ENCODE assay signal across 8 cellular contexts in the genomic region with DNA sequence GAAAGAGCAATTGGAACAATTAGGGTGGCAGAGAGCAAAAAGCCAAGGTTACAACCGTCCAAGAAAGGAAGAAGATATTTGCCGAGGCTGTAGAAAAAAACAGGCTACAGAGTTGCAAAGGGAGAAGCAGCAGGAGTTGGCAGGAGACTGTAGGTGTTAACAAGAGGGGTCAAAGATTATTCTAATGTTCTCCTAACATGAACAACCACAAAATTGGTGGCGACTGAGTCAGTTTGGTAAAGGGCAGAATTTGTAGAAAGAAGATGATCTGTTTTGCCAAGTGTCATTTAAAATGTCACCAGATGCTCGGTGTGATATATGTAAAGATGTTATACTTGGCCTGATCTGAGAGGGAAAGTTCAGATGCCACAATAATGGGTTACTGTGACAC. TPM values are rescaled to one million over a fixed set of nuclear protein-coding genes. Genes with fewer than 3 reads are reported as not detected.
DNase-seq lines count a peak whose midpoint lies in the region; ATAC-seq, FAIRE-seq and TF ChIP-seq lines count a peak whose summit lies in the region.

No MANE protein-coding gene starts in this region.

- H3K4me1 ChIP-seq in CD8-positive, alpha-beta T cell (ENCODE audit: insufficient read depth, low read length), result peaks cover 58% of the 10 kb centered on the region
- peaks cover 9 to 12% (median 9%) of the 10 kb centered on the region in 4 experiments; a peak in 6 of 7 replicates for H3K4me1 ChIP-seq in H1 (replicated peaks in 1 of 4; ENCODE audit: control insufficient read depth in 3 of 4, insufficient read depth in 4 of 4, low read length in 3 of 4)

- 0 out of 2 replicates have a peak overlapping the region, but pooled peaks have one; percentile 3 for H2BK20ac ChIP-seq in H1 (ENCODE audit: low read length)

- peak overlapping the region; percentile 96 for H3K4me3 Mint-ChIP-seq in CD8-positive, alpha-beta T cell
- H3K4me3 Mint-ChIP-seq in osteocyte (ENCODE audit: unreplicated experiment), result peak overlapping the region; percentile 99

- H2AFZ ChIP-seq in H1 (ENCODE audit: low read length), result peak overlapping the region; percentile 24; the same call in 1 of the 2 replicates

- H3K4me3 ChIP-seq in CD8-positive, alpha-beta T cell (ENCODE audit: low read depth, low read length), result peak overlapping the region; percentile 78
- peak overlapping the region; percentile 49 for H3K4me3 ChIP-seq in NB4 (ENCODE audit: low read depth, low read length)
- H3K4me3 ChIP-seq in H1 (ENCODE audit: extremely low read depth in 1 of 4, insufficient read depth in 2 of 4, low read depth in 3 of 4, low read length in 4 of 4), result peak overlapping the region; percentile 11 to 94 (median 20); a peak in 6 of 8 replicates

- no peak overlapping the region for H3K4ac ChIP-seq in H1 (replicated peaks; ENCODE audit: insufficient read length, low read depth, low read length)

- H3K56ac ChIP-seq in H1 (replicated peaks; ENCODE audit: insufficient read length, low read depth, low read length), result no peak overlapping the region

- no peak overlapping the region for H4K91ac ChIP-seq in H1 (replicated peaks; ENCODE audit: insufficient read length, low read length)

- no peak overlapping the region for H2BK120ac ChIP-seq in H1 (replicated peaks; ENCODE audit: low read depth, low read length)

- no peak for TF ChIP-seq CTCF in CD8-positive, alpha-beta T cell (IDR thresholded peaks at IDR 0.05)
- TF ChIP-seq CTCF in NB4 (IDR thresholded peaks at IDR 0.05; ENCODE audit: low read depth, low read length), result no peak
- no peak for TF ChIP-seq CTCF in H1 (IDR thresholded peaks at IDR 0.05; ENCODE audit: control extremely low read depth in 1 of 3, insufficient read depth in 1 of 3, low read depth in 1 of 3, low read length in 3 of 3)
- TF ChIP-seq CTCF in osteocyte (IDR thresholded peaks at IDR 0.05), result no peak

- H3K79me1 ChIP-seq in H1 (ENCODE audit: low read depth, low read length), result no peaks in the 10 kb centered on the region

- peak overlapping the region; percentile 66 to 87 for H3K4me2 ChIP-seq in H1 (ENCODE audit: insufficient read depth in 1 of 2, low read depth in 2 of 2, low read length in 2 of 2)

- H3K23ac ChIP-seq in H1 (ENCODE audit: insufficient read length), result no peak overlapping the region

- DNase-seq in CD8-positive, alpha-beta T cell, result no peak
- no peak for DNase-seq in NB4 (ENCODE audit: low read depth)
- DNase-seq in H1 (ENCODE audit: low read depth in 1 of 2, low spot score in 2 of 2), result no peak
- no peak for DNase-seq in osteocyte (ENCODE audit: extremely low spot score, unreplicated experiment)
- DNase-seq in mesenteric fat pad (ENCODE audit: low spot score), result no peak
- no peak for DNase-seq in DMS79 (lab: John Stamatoyannopoulos, UW)
- no peak for DNase-seq in NCI-H2227 (lab: John Stamatoyannopoulos, UW; ENCODE audit: unreplicated experiment)
- no peak for DNase-seq in NCI-H146 (lab: John Stamatoyannopoulos, UW)

- no peak overlapping the region for H4K8ac ChIP-seq in H1 (ENCODE audit: extremely low read depth, insufficient read depth, low read length)

- intact Hi-C loops in CD8-positive, alpha-beta T cell (cut with DNase I, micrococcal nuclease), result loop anchor here (1.0 to 10.0 kb wide), 14 partner anchors 16 to 313 kb away; partner anchors contain the start of genes CDC42SE1 (in 2 of the 2), GABPB2 (in 2 of the 2), GOLPH3L (in 2 of the 2) and LYSMD1 (in 2 of the 2)

- CTCF ChIA-PET in CD8-positive, alpha-beta T cell (lab: Charles Lee), result interaction anchor here (4.9 to 16.2 kb wide), 2 partner anchors 12 to 26 kb away, joined by 54 to 283 read pairs; partner anchors contain the start of genes ANXA9 and CERS2
- CTCF ChIA-PET in H1 (lab: Charles Lee; ENCODE audit: partially characterized antibody), result interaction anchor here (2.0 to 7.8 kb wide), 3 partner anchors 12 to 148 kb away, joined by 6 to 142 read pairs (median 85); partner anchors contain the start of genes ANXA9 and TNFAIP8L2

- peak overlapping the region; percentile 33; the same call in 1 of the 2 replicates for H2BK12ac ChIP-seq in H1 (ENCODE audit: low read depth, low read length)

- peaks cover 84% of the 10 kb centered on the region for H3K4me1 Mint-ChIP-seq in CD8-positive, alpha-beta T cell (ENCODE audit: low read depth)
- peaks cover 61% of the 10 kb centered on the region for H3K4me1 Mint-ChIP-seq in osteocyte (ENCODE audit: unreplicated experiment)

- peaks cover 16% of the 10 kb centered on the region for H3K36me3 Mint-ChIP-seq in CD8-positive, alpha-beta T cell
- H3K36me3 Mint-ChIP-seq in osteocyte (ENCODE audit: unreplicated experiment), result no peaks in the 10 kb centered on the region

- H3K9ac ChIP-seq in H1 (replicated peaks in 1 of 4; ENCODE audit: extremely low read depth in 1 of 4, low read depth in 3 of 4, low read length in 3 of 4), result peak overlapping the region in 2 of 4 experiments; percentile 36 to 40; a peak in 3 of 7 replicates

- no peak for FAIRE-seq in H1 (lab: Jason Lieb, UNC)

- no peaks in the 10 kb centered on the region for H4K20me1 ChIP-seq in H1 (replicated peaks in 1 of 2; ENCODE audit: control insufficient read depth in 1 of 2, insufficient read depth in 2 of 2, low read length in 2 of 2)

- no peak overlapping the region for H2BK5ac ChIP-seq in H1 (ENCODE audit: low read depth, low read length)

- H3K9me3 ChIP-seq in CD8-positive, alpha-beta T cell (ENCODE audit: low read length), result no peaks in the 10 kb centered on the region
- H3K9me3 ChIP-seq in H1 (ENCODE audit: insufficient read depth in 2 of 2, low read depth in 1 of 2, low read length in 1 of 2), result no peaks in the 10 kb centered on the region

- POLR2A ChIA-PET in CD8-positive, alpha-beta T cell (lab: Charles Lee), result interaction anchor here (0.6 to 2.5 kb wide), 3 partner anchors 17 to 90 kb away, joined by 3 to 9 read pairs (median 5); partner anchors contain the start of gene C1orf56
- POLR2A ChIA-PET in H1 (lab: Charles Lee; ENCODE audit: partially characterized antibody), result interaction anchor here (3.1 kb wide), 1 partner anchor 12 kb away, joined by 18 read pairs; no protein-coding TSS in a partner anchor

- peaks cover 0 to 5% of the 10 kb centered on the region in 2 experiments; a peak in 2 of 4 replicates for H3K79me2 ChIP-seq in H1 (ENCODE audit: control insufficient read depth in 1 of 2, insufficient read depth in 2 of 2, low read length in 2 of 2)

- no peaks in the 10 kb centered on the region for H3K27me3 Mint-ChIP-seq in CD8-positive, alpha-beta T cell (ENCODE audit: low read depth)
- H3K27me3 Mint-ChIP-seq in osteocyte (ENCODE audit: unreplicated experiment), result no peaks in the 10 kb centered on the region

- H3K23me2 ChIP-seq in H1 (ENCODE audit: low read depth, low read length), result peaks cover 5% of the 10 kb centered on the region

- H3K14ac ChIP-seq in H1 (ENCODE audit: insufficient read length), result no peak overlapping the region

- H4K5ac ChIP-seq in H1 (ENCODE audit: insufficient read length, low read depth, low read length), result no peak overlapping the region

- peak overlapping the region; percentile 97 for H3K27ac Mint-ChIP-seq in CD8-positive, alpha-beta T cell
- peak overlapping the region; percentile 99 for H3K27ac Mint-ChIP-seq in osteocyte (ENCODE audit: unreplicated experiment)

- no peaks in the 10 kb centered on the region for H3K36me3 ChIP-seq in CD8-positive, alpha-beta T cell (ENCODE audit: insufficient read depth, low read length)
- no peaks in the 10 kb centered on the region for H3K36me3 ChIP-seq in H1 (ENCODE audit: control insufficient read depth in 2 of 4, insufficient read depth in 4 of 4, low read length in 3 of 4)

- 44% methylated on average over 4 of the region's 4 CpGs; no CpG with 5 or more reads in 1 of the 2 experiments for WGBS in H1 (ENCODE audit: extremely low coverage in 1 of 2, insufficient coverage in 1 of 2, insufficient read length in 1 of 2, insufficient replicate concordance in 2 of 2, low coverage in 1 of 2, low lambda C conversion rate in 2 of 2, missing lambda C conversion rate in 1 of 2), 2 experiments

- H2AK5ac ChIP-seq in H1 (ENCODE audit: low read depth, low read length), result no peak overlapping the region; the same call in 1 of the 2 replicates

- no peak overlapping the region for H2BK15ac ChIP-seq in H1 (ENCODE audit: low read length)

- TF ChIP-seq EP300 in H1 (IDR thresholded peaks at IDR 0.05; ENCODE audit: borderline replicate concordance in 1 of 2, low read depth in 2 of 2, low read length in 2 of 2), result no peak

- peak overlapping the region; percentile 76 for H3K27ac ChIP-seq in CD8-positive, alpha-beta T cell (ENCODE audit: low read depth, low read length)
- peak overlapping the region; percentile 53 for H3K27ac ChIP-seq in H1 (ENCODE audit: low read depth, low read length)

- TF ChIP-seq RAD21 in H1 (IDR thresholded peaks at IDR 0.05 in 1 of 2, conservative IDR thresholded peaks at IDR 0.05 in 1 of 2; ENCODE audit: low read depth in 2 of 2, low read length in 2 of 2), result no peak

- no peaks in the 10 kb centered on the region for H3K9me3 Mint-ChIP-seq in CD8-positive, alpha-beta T cell
- H3K9me3 Mint-ChIP-seq in osteocyte (ENCODE audit: unreplicated experiment), result no peaks in the 10 kb centered on the region

- H3K27me3 ChIP-seq in CD8-positive, alpha-beta T cell (ENCODE audit: insufficient read depth, low read length), result no peaks in the 10 kb centered on the region
- no peaks in the 10 kb centered on the region for H3K27me3 ChIP-seq in H1 (replicated peaks in 1 of 4; ENCODE audit: control insufficient read depth in 3 of 4, extremely low read depth in 1 of 4, insufficient read depth in 3 of 4, low read length in 3 of 4)

- TF ChIP-seq POLR2A in NB4 (IDR thresholded peaks at IDR 0.05; ENCODE audit: extremely low read depth, insufficient read length), result no peak
- TF ChIP-seq POLR2A in H1 (IDR thresholded peaks at IDR 0.05; ENCODE audit: control extremely low read depth in 1 of 2, low read depth in 2 of 2, low read length in 2 of 2), result no peak

- H3K18ac ChIP-seq in H1 (ENCODE audit: extremely low read depth, low read length), result no peak overlapping the region

- ATAC-seq in CD8-positive, alpha-beta T cell, result no peak

RNA-seq across cellular contexts. Expression of gene PRUNE1, which starts 0.4 kb away (rescaled TPM):
- 1 to 10 TPM; 8.0 to 9.0 TPM for total RNA-seq in CD8-positive, alpha-beta T cell
- total RNA-seq in H1 (2021; fragmentation: NEBNext Ultra II Directional; extraction: Animal tissue kit (Norgen Biotek cat#: 25700)), result 27.5 and 32.8 TPM in 2 replicates
- 42.8 and 54.2 TPM in 2 replicates for polyA plus RNA-seq in H1 (2011; rRNA removed)
- 39.8 TPM for polyA plus RNA-seq in H1 (2011; cell fraction: cytosol; rRNA removed)
- polyA plus RNA-seq in H1 (2011; cell fraction: nucleus; rRNA removed), result 28.4 TPM
- polyA plus RNA-seq in H1 (2012, experiment 1 of 2), result 23.4 to 32.8 TPM (median 28.8 TPM) in 4 replicates
- polyA plus RNA-seq in H1 (2012, experiment 2 of 2), result 25.5 TPM
- 21.6 TPM for polyA plus RNA-seq in H1 (2013, experiment 1 of 2)
- polyA plus RNA-seq in H1 (2013, experiment 2 of 2), result 24.7 TPM
- 44.0 and 46.6 TPM in 2 replicates for polyA minus RNA-seq in H1 (2011; rRNA and poly(A)+ RNA removed)
- 30.5 TPM for polyA minus RNA-seq in H1 (2011; cell fraction: cytosol; rRNA and poly(A)+ RNA removed)
- polyA minus RNA-seq in H1 (2011; cell fraction: nucleus; rRNA and poly(A)+ RNA removed), result 13.5 TPM
- total RNA-seq in osteocyte (18.2 and 20.5 TPM in 2 replicates), mesenteric fat pad (14.4 TPM)

RNA-seq across cellular contexts. Expression of gene MINDY1, which starts 1.1 kb away (rescaled TPM):
- total RNA-seq in CD8-positive, alpha-beta T cell, result 1 to 10 TPM; 2.2 to 2.4 TPM
- total RNA-seq in H1 (2021; fragmentation: NEBNext Ultra II Directional; extraction: Animal tissue kit (Norgen Biotek cat#: 25700)), result 10.6 and 11.4 TPM in 2 replicates
- polyA plus RNA-seq in H1 (2011; rRNA removed), result 10.3 and 11.5 TPM in 2 replicates
- 8.7 TPM for polyA plus RNA-seq in H1 (2011; cell fraction: cytosol; rRNA removed)
- polyA plus RNA-seq in H1 (2011; cell fraction: nucleus; rRNA removed), result 15.1 TPM
- polyA plus RNA-seq in H1 (2012, experiment 1 of 2), result 8.3 to 9.2 TPM (median 8.6 TPM) in 4 replicates
- polyA plus RNA-seq in H1 (2012, experiment 2 of 2), result 7.1 TPM
- polyA plus RNA-seq in H1 (2013, experiment 1 of 2), result 6.2 TPM
- polyA plus RNA-seq in H1 (2013, experiment 2 of 2), result 5.9 TPM
- polyA minus RNA-seq in H1 (2011; rRNA and poly(A)+ RNA removed), result 14.8 and 16.8 TPM in 2 replicates
- polyA minus RNA-seq in H1 (2011; cell fraction: cytosol; rRNA and poly(A)+ RNA removed), result 11.1 TPM
- 9.8 TPM for polyA minus RNA-seq in H1 (2011; cell fraction: nucleus; rRNA and poly(A)+ RNA removed)
- 22.2 and 24.3 TPM in 2 replicates for total RNA-seq in osteocyte
- 18.6 TPM for total RNA-seq in mesenteric fat pad

RNA-seq across cellular contexts. Expression of gene ANXA9, which starts 25.8 kb away (rescaled TPM):
- total RNA-seq in CD8-positive, alpha-beta T cell, result under 1 TPM in 1 of 2 experiments, not detected in 1; 0.16 TPM
- 1.5 and 1.8 TPM in 2 replicates for total RNA-seq in H1 (2021; fragmentation: NEBNext Ultra II Directional; extraction: Animal tissue kit (Norgen Biotek cat#: 25700))
- 3.3 and 3.5 TPM in 2 replicates for polyA plus RNA-seq in H1 (2011; rRNA removed)
- 3.7 TPM for polyA plus RNA-seq in H1 (2011; cell fraction: cytosol; rRNA removed)
- polyA plus RNA-seq in H1 (2011; cell fraction: nucleus; rRNA removed), result 5.8 TPM
- polyA plus RNA-seq in H1 (2012, experiment 1 of 2), result 2.4 to 3.2 TPM (median 3.0 TPM) in 4 replicates
- polyA plus RNA-seq in H1 (2012, experiment 2 of 2), result 2.2 TPM
- polyA plus RNA-seq in H1 (2013, experiment 1 of 2), result 1.1 TPM
- 1.3 TPM for polyA plus RNA-seq in H1 (2013, experiment 2 of 2)
- polyA minus RNA-seq in H1 (2011; rRNA and poly(A)+ RNA removed), result 4.3 and 7.1 TPM in 2 replicates
- polyA minus RNA-seq in H1 (2011; cell fraction: cytosol; rRNA and poly(A)+ RNA removed), result 4.5 TPM
- polyA minus RNA-seq in H1 (2011; cell fraction: nucleus; rRNA and poly(A)+ RNA removed), result 5.6 TPM
- total RNA-seq in osteocyte (not detected in 2 replicates), mesenteric fat pad (0.48 TPM)

RNA-seq across cellular contexts. Expression of gene BNIPL, which starts 28.5 kb away (rescaled TPM):
- total RNA-seq in CD8-positive, alpha-beta T cell, result under 1 TPM; 0.08 to 0.47 TPM
- 2.3 and 2.4 TPM in 2 replicates for total RNA-seq in H1 (2021; fragmentation: NEBNext Ultra II Directional; extraction: Animal tissue kit (Norgen Biotek cat#: 25700))
- 3.3 and 3.5 TPM in 2 replicates for polyA plus RNA-seq in H1 (2011; rRNA removed)
- polyA plus RNA-seq in H1 (2011; cell fraction: cytosol; rRNA removed), result 4.2 TPM
- polyA plus RNA-seq in H1 (2011; cell fraction: nucleus; rRNA removed), result 5.8 TPM
- polyA plus RNA-seq in H1 (2012, experiment 1 of 2), result 2.3 to 3.7 TPM (median 2.9 TPM) in 4 replicates
- polyA plus RNA-seq in H1 (2012, experiment 2 of 2), result 1.3 TPM
- 1.1 TPM for polyA plus RNA-seq in H1 (2013, experiment 1 of 2)
- polyA plus RNA-seq in H1 (2013, experiment 2 of 2), result 0.88 TPM
- polyA minus RNA-seq in H1 (2011; rRNA and poly(A)+ RNA removed), result 2.6 and 3.9 TPM in 2 replicates
- 0.37 TPM for polyA minus RNA-seq in H1 (2011; cell fraction: cytosol; rRNA and poly(A)+ RNA removed)
- 1.00 TPM for polyA minus RNA-seq in H1 (2011; cell fraction: nucleus; rRNA and poly(A)+ RNA removed)
- total RNA-seq in osteocyte, result 0.55 and 0.81 TPM in 2 replicates
- not detected for total RNA-seq in mesenteric fat pad

RNA-seq across cellular contexts. Expression of gene CERS2, which starts 33.2 kb away (rescaled TPM):
- 10 to 100 TPM; 74.5 to 75.5 TPM for total RNA-seq in CD8-positive, alpha-beta T cell
- 237 and 241 TPM in 2 replicates for total RNA-seq in H1 (2021; fragmentation: NEBNext Ultra II Directional; extraction: Animal tissue kit (Norgen Biotek cat#: 25700))
- polyA plus RNA-seq in H1 (2011; rRNA removed), result 153 and 216 TPM in 2 replicates
- 153 TPM for polyA plus RNA-seq in H1 (2011; cell fraction: cytosol; rRNA removed)
- polyA plus RNA-seq in H1 (2011; cell fraction: nucleus; rRNA removed), result 172 TPM
- 143 to 179 TPM (median 156 TPM) in 4 replicates for polyA plus RNA-seq in H1 (2012, experiment 1 of 2)
- 302 TPM for polyA plus RNA-seq in H1 (2012, experiment 2 of 2)
- 284 TPM for polyA plus RNA-seq in H1 (2013, experiment 1 of 2)
- 302 TPM for polyA plus RNA-seq in H1 (2013, experiment 2 of 2)
- 234 and 288 TPM in 2 replicates for polyA minus RNA-seq in H1 (2011; rRNA and poly(A)+ RNA removed)
- polyA minus RNA-seq in H1 (2011; cell fraction: cytosol; rRNA and poly(A)+ RNA removed), result 120 TPM
- 98.2 TPM for polyA minus RNA-seq in H1 (2011; cell fraction: nucleus; rRNA and poly(A)+ RNA removed)
- total RNA-seq in osteocyte (240 and 261 TPM in 2 replicates), mesenteric fat pad (159 TPM)

Comparison
In these comparisons a context has a peak if more than half of its experiments do, and no peak if none do; other contexts are left out.
1. H3K4me3 ChIP-seq: peak in every context shown above with its lines; median percentile 78 in CD8-positive, alpha-beta T cell; 49 in NB4; 20 in H1.